ENCODE assay signal across 6 cellular contexts in the genomic region with DNA sequence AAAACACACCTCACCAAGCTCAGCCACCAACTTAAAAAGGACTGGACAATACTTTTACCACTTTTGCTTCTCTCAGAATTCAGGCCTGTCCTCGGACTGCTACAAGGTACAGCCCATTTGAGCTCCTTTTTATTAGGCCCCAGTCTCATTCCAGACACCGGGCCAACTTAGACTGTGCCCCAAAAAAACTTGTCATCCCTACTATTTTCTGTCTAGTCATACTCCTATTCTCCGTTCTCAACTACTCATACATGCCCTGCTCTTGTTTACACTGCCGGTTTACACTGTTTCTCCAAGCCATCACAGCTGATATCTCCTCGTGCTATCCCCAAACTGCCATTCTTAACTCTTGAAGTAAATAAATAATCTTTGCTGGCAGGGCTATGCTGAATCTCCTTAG. TPM values are rescaled to one million over a fixed set of nuclear protein-coding genes. Genes with fewer than 3 reads are reported as not detected.
"Had no signal": no experiment of that assay in that cellular context is flagged by ENCODE, and none has a peak within 500 bp of the region (broad histone marks: within the 10 kb centered on the region; RNA-seq: fewer than 3 reads in every experiment).

No MANE protein-coding gene starts in this region.

RNA-seq across cellular contexts. Expression of a gene that starts 10.5 kb away (rescaled TPM):
- total RNA-seq: GM23248, HFFc6 had no signal
- polyA plus RNA-seq: GM23248 had no signal

RNA-seq across cellular contexts. Expression of a gene that starts 49.3 kb away (rescaled TPM):
- total RNA-seq: GM23248, GM23338, H1, H7, H9, HFFc6 had no signal
- polyA plus RNA-seq: GM23248, GM23338, H1 had no signal
